In the genomic region with DNA sequence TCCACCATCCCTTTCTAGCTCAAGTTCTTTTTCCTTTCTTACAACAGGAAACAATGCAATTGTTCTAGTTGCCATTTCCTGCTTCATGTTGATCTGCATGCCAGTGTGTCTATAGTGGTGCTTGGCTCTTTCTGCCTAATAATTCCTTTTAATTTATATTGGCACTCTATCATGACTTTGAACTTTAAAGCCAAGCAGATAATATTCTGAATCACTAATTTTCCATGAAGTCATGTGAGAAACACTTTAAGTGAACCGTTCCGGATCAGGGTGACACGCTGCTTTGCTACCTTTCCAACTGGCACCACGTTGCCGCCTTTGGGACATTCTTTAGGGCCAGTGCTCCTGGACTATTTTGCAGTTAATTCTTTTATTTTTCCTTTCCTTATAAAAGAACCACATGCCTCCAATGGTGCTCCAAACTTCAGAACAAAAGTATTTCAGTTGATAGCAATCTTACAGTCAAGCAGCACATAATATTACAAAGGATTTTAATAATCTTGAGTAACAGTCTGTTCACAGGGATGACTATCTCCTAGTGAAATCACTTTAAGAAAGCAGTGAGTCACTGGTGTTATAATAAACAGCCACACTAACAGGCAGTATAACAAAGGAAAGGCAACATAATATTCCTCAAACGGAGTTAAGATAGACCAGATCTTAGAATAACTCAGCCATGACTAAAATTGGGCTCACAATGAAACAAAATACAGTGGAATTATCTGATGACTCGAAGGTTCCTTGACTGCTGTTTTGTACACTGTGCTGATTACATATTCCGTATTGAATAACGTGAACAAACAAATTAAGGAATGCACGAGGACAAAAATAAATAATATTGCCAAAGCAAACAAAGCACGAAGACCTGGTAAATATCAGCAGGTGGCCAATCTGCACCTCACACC, we compare ENCODE assay signal across 9 cellular contexts. TPM values are rescaled to one million over a fixed set of nuclear protein-coding genes. Genes with fewer than 3 reads are reported as not detected.
DNase-seq lines count a peak whose midpoint lies in the region; ATAC-seq and TF ChIP-seq lines count a peak whose summit lies in the region.
"Had no signal": no experiment of that assay in that cellular context is flagged by ENCODE, and none has a peak within 500 bp of the region (broad histone marks: within the 10 kb centered on the region; RNA-seq: fewer than 3 reads in every experiment).

No MANE protein-coding gene starts in this region.

- H3K4me1 Mint-ChIP-seq in endothelial cell (ENCODE audit: unreplicated experiment) (peaks cover 26% of the 10 kb centered on the region), osteocyte (ENCODE audit: unreplicated experiment) (peaks cover 52% of the 10 kb centered on the region)

- H3K27me3 Mint-ChIP-seq in endothelial cell (ENCODE audit: unreplicated experiment) (peaks cover 3% of the 10 kb centered on the region), osteocyte (ENCODE audit: unreplicated experiment) (no peaks in the 10 kb centered on the region)
- H3K27me3 Mint-ChIP-seq: central memory CD8-positive, alpha-beta T cell had no signal

- H3K9me3 Mint-ChIP-seq in endothelial cell (ENCODE audit: unreplicated experiment) (no peaks in the 10 kb centered on the region), osteocyte (ENCODE audit: unreplicated experiment) (no peaks in the 10 kb centered on the region)
- H3K9me3 Mint-ChIP-seq: central memory CD8-positive, alpha-beta T cell had no signal

- TF ChIP-seq CTCF in endothelial cell (IDR thresholded peaks at IDR 0.05; ENCODE audit: unreplicated experiment) (no peak), osteocyte (IDR thresholded peaks at IDR 0.05) (no peak)

- DNase-seq in EH (ENCODE audit: low read depth) (peak; percentile 95), NCI-H2029 treated with DMSO at 0.1 percent for 48 hours (lab: John Stamatoyannopoulos, UW) (peak; percentile 66), endothelial cell (ENCODE audit: low spot score) (no peak), osteocyte (ENCODE audit: extremely low spot score, unreplicated experiment) (no peak), NCI-H2227 treated with DMSO at 0.1 percent for 48 hours (lab: John Stamatoyannopoulos, UW) (no peak), DMS153 (lab: John Stamatoyannopoulos, UW) (no peak)
- no peak for DNase-seq in activated CD4-positive, alpha-beta T cell treated with anti-CD3 and anti-CD28 coated beads for 48 hours

- H3K36me3 Mint-ChIP-seq in endothelial cell (ENCODE audit: low read depth, unreplicated experiment) (peaks cover 15% of the 10 kb centered on the region), osteocyte (ENCODE audit: unreplicated experiment) (peaks cover 21% of the 10 kb centered on the region)

- H3K27ac Mint-ChIP-seq in endothelial cell (ENCODE audit: unreplicated experiment) (peak overlapping the region; percentile 95), osteocyte (ENCODE audit: unreplicated experiment) (peak overlapping the region; percentile 91)

- no peak for ATAC-seq in GM18511 (IDR thresholded peaks at IDR 0.05; ENCODE audit: unreplicated experiment)

- H3K4me3 Mint-ChIP-seq in endothelial cell (ENCODE audit: unreplicated experiment): no peak overlapping the region
- H3K4me3 Mint-ChIP-seq in osteocyte (ENCODE audit: unreplicated experiment): no peak overlapping the region
- H3K4me3 Mint-ChIP-seq: central memory CD8-positive, alpha-beta T cell had no signal

RNA-seq across cellular contexts. Expression of gene BLOC1S5, which starts 19.0 kb away (rescaled TPM):
- 13.2 TPM for total RNA-seq in endothelial cell (ENCODE audit: unreplicated experiment)
- 9.1 and 11.0 TPM in 2 replicates for total RNA-seq in osteocyte

RNA-seq across cellular contexts. Expression of gene EEF1E1, which starts 19.1 kb away (rescaled TPM):
- 14.0 TPM for total RNA-seq in endothelial cell (ENCODE audit: unreplicated experiment)
- 17.6 and 24.5 TPM in 2 replicates for total RNA-seq in osteocyte

Comparison
In these comparisons a context has a peak if more than half of its experiments do, and no peak if none do; other contexts are left out.
1. DNase-seq: peak in EH (single experiment) and NCI-H2029 treated with DMSO at 0.1 percent for 48 hours (single experiment); none in endothelial cell (single experiment), osteocyte (single experiment), NCI-H2227 treated with DMSO at 0.1 percent for 48 hours (single experiment), activated CD4-positive, alpha-beta T cell treated with anti-CD3 and anti-CD28 coated beads for 48 hours (single experiment) and DMS153 (single experiment).